In genomic region chr14:52876311-52876710, GRCh38 we compare ENCODE assay signal across 18 cellular contexts.
A peak's percentile ranks its signal among the peaks of the same experiment; 100 is the strongest.
DNase-seq lines count a peak whose midpoint lies in the region; ATAC-seq and TF ChIP-seq lines count a peak whose summit lies in the region.
"Had no signal": no experiment of that assay in that cellular context is flagged by ENCODE, and none has a peak within 500 bp of the region (broad histone marks: within the 10 kb centered on the region; RNA-seq: fewer than 3 reads in every experiment).

No MANE protein-coding gene starts in this region.

- no peaks in the 10 kb centered on the region for H3K9me3 Mint-ChIP-seq in WTC11
- H3K9me3 Mint-ChIP-seq in osteocyte (ENCODE audit: unreplicated experiment): no peaks in the 10 kb centered on the region
- H3K9me3 Mint-ChIP-seq in CD14-positive monocyte: no peaks in the 10 kb centered on the region
- H3K9me3 Mint-ChIP-seq: activated naive CD4-positive, alpha-beta T cell treated with anti-CD3 and anti-CD28 coated beads, Interleukin-2, amount 10 ng/mL, durations not matched to agents 7 days and 5 days; IgD-negative memory B cell; type B pancreatic cell had no signal

- POLR2A ChIA-PET in WTC11 (lab: Charles Lee) (no interaction called here), RWPE1 (lab: Yijun Ruan, JAX; ENCODE audit: low non-redundant PET) (no interaction called here)

- peak; percentile 27 for DNase-seq in GM04504 (ENCODE audit: low read depth)
- no peak for DNase-seq in WTC11 (ENCODE audit: low spot score)
- peak; percentile 83 for DNase-seq in fibroblast of the aortic adventitia (ENCODE audit: low read depth)
- no peak for DNase-seq in osteocyte (ENCODE audit: extremely low spot score, unreplicated experiment)
- DNase-seq in CD14-positive monocyte (ENCODE audit: low spot score): no peak
- DNase-seq in RWPE1 (ENCODE audit: low spot score): no peak
- DNase-seq in NCI-H748 (lab: John Stamatoyannopoulos, UW; ENCODE audit: unreplicated experiment): no peak
- DNase-seq: activated CD8-positive, alpha-beta memory T cell treated with anti-CD3 and anti-CD28 coated beads, Interleukin-2, amount 10 ng/mL, durations not matched to agents 7 days and 5 days; activated naive CD4-positive, alpha-beta T cell treated with anti-CD3 and anti-CD28 coated beads, Interleukin-2, amount 10 ng/mL, durations not matched to agents 7 days and 5 days; central memory CD4-positive, alpha-beta T cell; DMS53; NCI-H1417; NCI-H446 treated with DMSO at 0.1 percent for 48 hours; SW 1271 had no signal

- intact Hi-C loops in CD14-positive monocyte (cut with micrococcal nuclease): loop anchor here in 1 of 2 donors (10.0 kb wide), 1 partner anchor 88 kb away; no protein-coding TSS in a partner anchor

- ATAC-seq in WTC11 (no peak), GM21515 (IDR thresholded peaks at IDR 0.05; ENCODE audit: unreplicated experiment) (no peak)
- ATAC-seq: activated CD8-positive, alpha-beta memory T cell treated with anti-CD3 and anti-CD28 coated beads, Interleukin-2, amount 10 ng/mL, durations not matched to agents 7 days and 5 days had no signal

- H3K4me3 ChIP-seq in fibroblast of the aortic adventitia (ENCODE audit: low read depth, low read length): no peak overlapping the region

- no peaks in the 10 kb centered on the region for H3K27me3 Mint-ChIP-seq in WTC11 (ENCODE audit: low read depth)
- H3K27me3 Mint-ChIP-seq in osteocyte (ENCODE audit: unreplicated experiment): no peaks in the 10 kb centered on the region
- H3K27me3 Mint-ChIP-seq in CD14-positive monocyte (ENCODE audit: low read depth in 3 of 3): peaks cover 0 to 6% (median 0%) of the 10 kb centered on the region in 3 donors
- H3K27me3 Mint-ChIP-seq: type B pancreatic cell had no signal

- CTCF ChIA-PET in WTC11 (lab: Charles Lee) (no interaction called here), RWPE1 (lab: Yijun Ruan, JAX) (no interaction called here)

- H3K27ac Mint-ChIP-seq in WTC11 (peak overlapping the region; percentile 88), osteocyte (ENCODE audit: unreplicated experiment) (peak overlapping the region; percentile 79), CD14-positive monocyte (no peak overlapping the region)
- H3K27ac Mint-ChIP-seq: activated CD8-positive, alpha-beta memory T cell treated with anti-CD3 and anti-CD28 coated beads, Interleukin-2, amount 10 ng/mL, durations not matched to agents 7 days and 5 days; activated naive CD4-positive, alpha-beta T cell treated with anti-CD3 and anti-CD28 coated beads, Interleukin-2, amount 10 ng/mL, durations not matched to agents 7 days and 5 days; IgD-negative memory B cell; type B pancreatic cell had no signal

- peaks cover 37% of the 10 kb centered on the region for H3K36me3 Mint-ChIP-seq in WTC11
- H3K36me3 Mint-ChIP-seq in osteocyte (ENCODE audit: unreplicated experiment): peaks cover 68% of the 10 kb centered on the region
- H3K36me3 Mint-ChIP-seq in CD14-positive monocyte: no peaks in the 10 kb centered on the region
- H3K36me3 Mint-ChIP-seq: activated CD8-positive, alpha-beta memory T cell treated with anti-CD3 and anti-CD28 coated beads, Interleukin-2, amount 10 ng/mL, durations not matched to agents 7 days and 5 days; activated naive CD4-positive, alpha-beta T cell treated with anti-CD3 and anti-CD28 coated beads, Interleukin-2, amount 10 ng/mL, durations not matched to agents 7 days and 5 days; IgD-negative memory B cell had no signal

- H3K27ac ChIP-seq in RWPE1: no peak overlapping the region
- H3K27ac ChIP-seq: epithelial cell of prostate had no signal

- H3K4me1 Mint-ChIP-seq in WTC11 (peaks cover 70% of the 10 kb centered on the region), osteocyte (ENCODE audit: unreplicated experiment) (peaks cover 80% of the 10 kb centered on the region), CD14-positive monocyte (peaks cover 7% of the 10 kb centered on the region)
- H3K4me1 Mint-ChIP-seq: activated CD8-positive, alpha-beta memory T cell treated with anti-CD3 and anti-CD28 coated beads, Interleukin-2, amount 10 ng/mL, durations not matched to agents 7 days and 5 days; activated naive CD4-positive, alpha-beta T cell treated with anti-CD3 and anti-CD28 coated beads, Interleukin-2, amount 10 ng/mL, durations not matched to agents 7 days and 5 days; IgD-negative memory B cell had no signal

- H3K4me3 Mint-ChIP-seq in WTC11 (peak overlapping the region; percentile 40), osteocyte (ENCODE audit: unreplicated experiment) (no peak overlapping the region), CD14-positive monocyte (no peak overlapping the region)
- H3K4me3 Mint-ChIP-seq: activated CD8-positive, alpha-beta memory T cell treated with anti-CD3 and anti-CD28 coated beads, Interleukin-2, amount 10 ng/mL, durations not matched to agents 7 days and 5 days; activated naive CD4-positive, alpha-beta T cell treated with anti-CD3 and anti-CD28 coated beads, Interleukin-2, amount 10 ng/mL, durations not matched to agents 7 days and 5 days; IgD-negative memory B cell; type B pancreatic cell had no signal

- TF ChIP-seq CTCF in WTC11 (IDR thresholded peaks at IDR 0.05) (no peak), fibroblast of the aortic adventitia (IDR thresholded peaks at IDR 0.05; ENCODE audit: insufficient read depth, low read length) (no peak), osteocyte (IDR thresholded peaks at IDR 0.05) (no peak), CD14-positive monocyte (IDR thresholded peaks at IDR 0.05) (no peak), RWPE1 (conservative IDR thresholded peaks at IDR 0.05; ENCODE audit: low read depth) (no peak)

TF ChIP-seq in WTC11, 78 proteins besides CTCF, POLR2A, EP300 and RAD21 (continues in another document):
- TF ChIP-seq HMGA2 (CRISPR knock-in tag; IDR thresholded peaks at IDR 0.05) (no peak), GRHL2 (CRISPR knock-in tag; IDR thresholded peaks at IDR 0.05; ENCODE audit: insufficient replicate concordance, severe bottlenecking) (no peak), ATF3 (CRISPR knock-in tag; conservative IDR thresholded peaks at IDR 0.05) (no peak), USF2 (CRISPR knock-in tag; IDR thresholded peaks at IDR 0.05) (no peak), ZNF396 (CRISPR knock-in tag; IDR thresholded peaks at IDR 0.05; ENCODE audit: borderline replicate concordance) (no peak), JAZF1 (CRISPR knock-in tag; IDR thresholded peaks at IDR 0.05) (no peak), FOXJ3 (CRISPR knock-in tag; IDR thresholded peaks at IDR 0.05; ENCODE audit: borderline replicate concordance) (no peak), CREB1 (CRISPR knock-in tag; IDR thresholded peaks at IDR 0.05) (no peak), CREM (CRISPR knock-in tag; IDR thresholded peaks at IDR 0.05) (no peak), ZNF532 (CRISPR knock-in tag; IDR thresholded peaks at IDR 0.05; ENCODE audit: borderline replicate concordance) (no peak), MYBL2 (CRISPR knock-in tag; IDR thresholded peaks at IDR 0.05) (no peak), IRF1 (CRISPR knock-in tag; IDR thresholded peaks at IDR 0.05) (no peak), ZNF219 (CRISPR knock-in tag; IDR thresholded peaks at IDR 0.05; ENCODE audit: borderline replicate concordance) (no peak)

Comparison
In these comparisons a context has a peak if more than half of its experiments do, and no peak if none do; other contexts are left out.
1. DNase-seq: peak in GM04504 (single experiment) and fibroblast of the aortic adventitia (single experiment); none in WTC11 (single experiment), osteocyte (single experiment), CD14-positive monocyte (single experiment), RWPE1 (single experiment) and NCI-H748 (single experiment).
2. H3K27ac Mint-ChIP-seq: peak in WTC11 (single experiment) and osteocyte (single experiment); none in CD14-positive monocyte (0 of 7).